Comparison of ENCODE assay signal across 9 cellular contexts in the genomic region with DNA sequence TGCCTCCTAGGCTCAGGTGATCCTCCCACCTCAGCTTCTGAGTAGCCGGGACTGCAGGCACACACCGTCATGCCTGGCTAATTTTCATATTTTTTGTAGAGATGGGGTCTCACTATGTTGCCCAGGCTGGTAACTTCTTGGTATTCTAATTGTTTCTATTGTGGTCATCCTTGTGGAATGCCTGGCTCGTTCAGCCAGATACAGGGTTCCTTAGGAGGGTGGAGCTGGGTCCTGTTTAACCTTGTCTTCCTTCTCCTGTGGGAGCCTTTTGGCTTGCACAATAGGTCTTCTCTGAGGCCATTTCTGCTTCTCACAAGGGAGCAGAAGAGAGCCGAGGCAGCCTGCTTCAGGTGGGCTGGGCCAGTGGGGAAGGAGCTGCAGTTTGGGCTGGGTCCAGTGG. TPM values are rescaled to one million over a fixed set of nuclear protein-coding genes. Genes with fewer than 3 reads are reported as not detected.
A peak's percentile ranks its signal among the peaks of the same experiment; 100 is the strongest.
DNase-seq lines count a peak whose midpoint lies in the region; TF ChIP-seq lines count a peak whose summit lies in the region.
"Had no signal": no experiment of that assay in that cellular context is flagged by ENCODE, and none has a peak within 500 bp of the region (broad histone marks: within the 10 kb centered on the region; RNA-seq: fewer than 3 reads in every experiment).

No MANE protein-coding gene starts in this region.

- H2AFZ ChIP-seq in SK-N-SH (ENCODE audit: low read depth) (no peak overlapping the region; the same call in 1 of the 2 replicates), neural progenitor cell (replicated peaks) (no peak overlapping the region)

- peaks cover 21% of the 10 kb centered on the region for H3K79me2 ChIP-seq in SK-N-SH (ENCODE audit: insufficient read depth)
- peaks cover 28% of the 10 kb centered on the region for H3K79me2 ChIP-seq in neural progenitor cell (ENCODE audit: low read depth)

- peaks cover 43 to 100% (median 100%) of the 10 kb centered on the region in 11 experiments for H4K20me1 ChIP-seq in BLaER1 treated with 17β-estradiol and CSF1 and Interleukin-3, amounts not matched to agents 10 nM and 100 nM
- H4K20me1 ChIP-seq in SK-N-SH (ENCODE audit: insufficient read depth) (no peaks in the 10 kb centered on the region), neural progenitor cell (ENCODE audit: low read depth) (peaks cover 46% of the 10 kb centered on the region)

- DNase-seq in SK-N-SH, result no peak
- no peak for DNase-seq in esophagus muscularis mucosa (ENCODE audit: extremely low spot score)
- DNase-seq in neural progenitor cell (ENCODE audit: low spot score), result peak; percentile 2
- DNase-seq in amniotic stem cell (lab: John Stamatoyannopoulos, UW), result no peak
- no peak for DNase-seq in DMS114 treated with DMSO at 0.1 percent for 48 hours (lab: John Stamatoyannopoulos, UW; ENCODE audit: unreplicated experiment)
- DNase-seq in NCI-H2107 (lab: John Stamatoyannopoulos, UW), result no peak
- DNase-seq in iPS-NIHi7 (ENCODE audit: extremely low spot score), result no peak

- CTCF ChIA-PET in SK-N-SH (lab: Yijun Ruan, JAX), result interaction anchor here (1.2 to 1.8 kb wide), 2 partner anchors 17 to 31 kb away, joined by 3 to 4 read pairs; no protein-coding TSS in a partner anchor

- no peak for TF ChIP-seq POLR2A in esophagus muscularis mucosa (IDR thresholded peaks at IDR 0.05; ENCODE audit: low read depth)

- peaks cover 62 to 100% (median 87%) of the 10 kb centered on the region in 10 experiments for H3K4me1 ChIP-seq in BLaER1 treated with 17β-estradiol and CSF1 and Interleukin-3, amounts not matched to agents 10 nM and 100 nM
- peaks cover 27 to 43% of the 10 kb centered on the region in 2 experiments; a peak in 3 of 4 replicates for H3K4me1 ChIP-seq in SK-N-SH (ENCODE audit: control insufficient read depth in 1 of 2, insufficient read depth in 2 of 2, low read depth in 1 of 2, low read length in 1 of 2)
- H3K4me1 ChIP-seq in esophagus muscularis mucosa, result peaks cover 68 to 100% (median 98%) of the 10 kb centered on the region in 4 donors
- H3K4me1 ChIP-seq in neural progenitor cell, result peaks cover 47% of the 10 kb centered on the region

- TF ChIP-seq RAD21 in SK-N-SH (IDR thresholded peaks at IDR 0.05; ENCODE audit: low read length), result no peak

- H3K9me2 ChIP-seq in SK-N-SH, result no peaks in the 10 kb centered on the region

- peak overlapping the region; percentile 1 to 78 (median 47); a peak in 20 of 22 replicates for H3K9ac ChIP-seq in BLaER1 treated with 17β-estradiol and CSF1 and Interleukin-3, amounts not matched to agents 10 nM and 100 nM
- H3K9ac ChIP-seq in SK-N-SH, result peak overlapping the region; percentile 35
- no peak overlapping the region for H3K9ac ChIP-seq in neural progenitor cell

- peak overlapping the region; percentile 20 to 67 (median 48); a peak in 19 of 22 replicates for H3K27ac ChIP-seq in BLaER1 treated with 17β-estradiol and CSF1 and Interleukin-3, amounts not matched to agents 10 nM and 100 nM
- peak overlapping the region; percentile 74 to 88 for H3K27ac ChIP-seq in SK-N-SH (ENCODE audit: low read depth in 2 of 2, low read length in 1 of 2)
- H3K27ac ChIP-seq in esophagus muscularis mucosa (replicated peaks in 1 of 4), result peak overlapping the region; percentile 79 to 98 (median 92)
- H3K27ac ChIP-seq in neural progenitor cell, result peak overlapping the region; percentile 41
- H3K27ac ChIP-seq: foreskin keratinocyte had no signal

- TF ChIP-seq CTCF in SK-N-SH (IDR thresholded peaks at IDR 0.05) (no peak), esophagus muscularis mucosa (IDR thresholded peaks at IDR 0.05) (no peak), neural progenitor cell (IDR thresholded peaks at IDR 0.05) (no peak)

- no peak for TF ChIP-seq EP300 in SK-N-SH (IDR thresholded peaks at IDR 0.05; ENCODE audit: borderline replicate concordance in 1 of 2, low read depth in 1 of 2, low read length in 1 of 2)
- TF ChIP-seq EP300 in esophagus muscularis mucosa (IDR thresholded peaks at IDR 0.05), result no peak

- 69% methylated on average over 3 of the region's 4 CpGs for WGBS in SK-N-SH (ENCODE audit: low lambda C conversion rate)
- WGBS in esophagus muscularis mucosa, result 50% methylated on average over 4 of the region's 4 CpGs

- peak overlapping the region; percentile 58 to 100 (median 75) for H3K4me2 ChIP-seq in BLaER1 treated with 17β-estradiol and CSF1 and Interleukin-3, amounts not matched to agents 10 nM and 100 nM
- H3K4me2 ChIP-seq in SK-N-SH (peak overlapping the region; percentile 54), neural progenitor cell (peak overlapping the region; percentile 7)

- POLR2A ChIA-PET in SK-N-SH (lab: Yijun Ruan, JAX), result interaction anchor here (1.4 kb wide), 1 partner anchor 16 kb away, joined by 5 read pairs; no protein-coding TSS in a partner anchor

- no peaks in the 10 kb centered on the region for H3K27me3 Mint-ChIP-seq in neural progenitor cell (ENCODE audit: insufficient read depth, low read depth)

- H3K27me3 ChIP-seq in BLaER1 treated with 17β-estradiol and CSF1 and Interleukin-3, amounts not matched to agents 10 nM and 100 nM, result no peaks in the 10 kb centered on the region
- H3K27me3 ChIP-seq in SK-N-SH (ENCODE audit: insufficient read depth) (no peaks in the 10 kb centered on the region), esophagus muscularis mucosa (no peaks in the 10 kb centered on the region), neural progenitor cell (no peaks in the 10 kb centered on the region)
- H3K27me3 ChIP-seq: foreskin keratinocyte had no signal

- peak overlapping the region in 2 of 10 experiments; percentile 19 to 23; a peak in 4 of 20 replicates for H3K4me3 ChIP-seq in BLaER1 treated with 17β-estradiol and CSF1 and Interleukin-3, amounts not matched to agents 10 nM and 100 nM
- H3K4me3 ChIP-seq in SK-N-SH (ENCODE audit: low read depth in 2 of 2, low read length in 1 of 2) (no peak overlapping the region), esophagus muscularis mucosa (no peak overlapping the region), neural progenitor cell (no peak overlapping the region)

- H3K4me3 Mint-ChIP-seq in neural progenitor cell, result no peak overlapping the region

- intact Hi-C loops in esophagus muscularis mucosa (cut with DNase I), result no loop called here

- H3K36me3 Mint-ChIP-seq in neural progenitor cell, result peaks cover 7% of the 10 kb centered on the region

- H3K9me3 Mint-ChIP-seq in neural progenitor cell, result no peaks in the 10 kb centered on the region

- H3K27ac Mint-ChIP-seq in neural progenitor cell, result no peak overlapping the region

- H3K4me1 Mint-ChIP-seq in neural progenitor cell, result peaks cover 42% of the 10 kb centered on the region

- peaks cover 71 to 100% (median 100%) of the 10 kb centered on the region in 11 experiments for H3K36me3 ChIP-seq in BLaER1 treated with 17β-estradiol and CSF1 and Interleukin-3, amounts not matched to agents 10 nM and 100 nM
- peaks cover 0 to 15% of the 10 kb centered on the region in 2 experiments for H3K36me3 ChIP-seq in SK-N-SH (replicated peaks in 1 of 2; ENCODE audit: control insufficient read depth in 1 of 2, insufficient read depth in 2 of 2, low read length in 1 of 2)
- H3K36me3 ChIP-seq in esophagus muscularis mucosa, result peaks cover 15 to 79% (median 59%) of the 10 kb centered on the region in 4 donors
- no peaks in the 10 kb centered on the region for H3K36me3 ChIP-seq in neural progenitor cell

- H3K9me3 ChIP-seq in BLaER1 treated with 17β-estradiol and CSF1 and Interleukin-3, amounts not matched to agents 10 nM and 100 nM (replicated peaks in 1 of 11), result no peaks in the 10 kb centered on the region
- H3K9me3 ChIP-seq in SK-N-SH (no peaks in the 10 kb centered on the region), esophagus muscularis mucosa (no peaks in the 10 kb centered on the region), neural progenitor cell (ENCODE audit: low read depth) (no peaks in the 10 kb centered on the region)

- no peaks in the 10 kb centered on the region for H3F3A ChIP-seq in SK-N-SH (replicated peaks; ENCODE audit: insufficient read depth)
- H3F3A ChIP-seq in neural progenitor cell (ENCODE audit: low read depth), result peaks cover 23% of the 10 kb centered on the region

TF ChIP-seq in SK-N-SH, 30 proteins besides CTCF, POLR2A, EP300 and RAD21 (continues in another document):
- TF ChIP-seq POLR2AphosphoS5 (IDR thresholded peaks at IDR 0.05; ENCODE audit: low read depth, low read length) (no peak), TCF12 (IDR thresholded peaks at IDR 0.05) (no peak), NRF1 (IDR thresholded peaks at IDR 0.05; ENCODE audit: low read depth, low read length) (no peak), MEF2A (IDR thresholded peaks at IDR 0.05; ENCODE audit: borderline replicate concordance, low read depth) (no peak), EZH2phosphoT487 (IDR thresholded peaks at IDR 0.05; ENCODE audit: borderline replicate concordance, low read depth) (no peak), YY1 (IDR thresholded peaks at IDR 0.05; ENCODE audit: low read depth) (no peak), GATA2 (CRISPR knock-in tag; IDR thresholded peaks at IDR 0.05) (no peak), FOXM1 (IDR thresholded peaks at IDR 0.05; ENCODE audit: low read depth) (no peak), SIN3A (IDR thresholded peaks at IDR 0.05; ENCODE audit: borderline replicate concordance, low read depth, low read length) (no peak)

RNA-seq across cellular contexts. Expression of a gene that starts 15.7 kb away (rescaled TPM):
- 6.8 and 7.8 TPM in 2 replicates for polyA plus RNA-seq in SK-N-SH (2012; rRNA removed)
- polyA plus RNA-seq in SK-N-SH (2012; cell fraction: cytosol; rRNA removed), result 3.5 and 4.5 TPM in 2 replicates
- 24.8 and 26.8 TPM in 2 replicates for polyA plus RNA-seq in SK-N-SH (2012; cell fraction: nucleus; rRNA removed)
- total RNA-seq in esophagus muscularis mucosa (100 to 1,000 TPM in 1 of 4 donors, 10 to 100 TPM in 3; 41.5 to 103 (median 51.2) TPM), neural progenitor cell (ENCODE audit: low replicate concordance) (7.7 and 15.7 TPM in 2 replicates)

RNA-seq across cellular contexts. Expression of a gene that starts 32.0 kb away (rescaled TPM):
- polyA plus RNA-seq in SK-N-SH (2012; rRNA removed), result 12.1 and 12.4 TPM in 2 replicates
- polyA plus RNA-seq in SK-N-SH (2012; cell fraction: cytosol; rRNA removed), result 2.8 and 4.4 TPM in 2 replicates
- polyA plus RNA-seq in SK-N-SH (2012; cell fraction: nucleus; rRNA removed), result 54.8 and 80.5 TPM in 2 replicates
- total RNA-seq in esophagus muscularis mucosa (1 to 10 TPM in 3 of 4 donors, under 1 TPM in 1; 0.78 to 4.4 (median 2.0) TPM), neural progenitor cell (ENCODE audit: low replicate concordance) (50.8 and 111 TPM in 2 replicates)

RNA-seq across cellular contexts. Expression of a gene that starts 54.3 kb away (rescaled TPM):
- 7.2 and 8.6 TPM in 2 replicates for polyA plus RNA-seq in SK-N-SH (2012; rRNA removed)
- polyA plus RNA-seq in SK-N-SH (2012; cell fraction: cytosol; rRNA removed), result 3.2 and 4.5 TPM in 2 replicates
- 23.7 and 25.9 TPM in 2 replicates for polyA plus RNA-seq in SK-N-SH (2012; cell fraction: nucleus; rRNA removed)
- 10 to 100 TPM in 3 of 4 donors, 1 to 10 TPM in 1; 10.0 to 14.7 (median 11.0) TPM for total RNA-seq in esophagus muscularis mucosa
- total RNA-seq in neural progenitor cell (ENCODE audit: low replicate concordance), result 6.1 and 7.1 TPM in 2 replicates

Comparison
In these comparisons a context has a peak if more than half of its experiments do, and no peak if none do; other contexts are left out.
1. H3K27ac ChIP-seq: peak in every context shown above with its lines; median percentile 92 in esophagus muscularis mucosa; 81 in SK-N-SH; 48 in BLaER1 treated with 17β-estradiol and CSF1 and Interleukin-3, amounts not matched to agents 10 nM and 100 nM; 41 in neural progenitor cell.
2. H3K4me2 ChIP-seq: peak in every context shown above with its lines; median percentile 75 in BLaER1 treated with 17β-estradiol and CSF1 and Interleukin-3, amounts not matched to agents 10 nM and 100 nM; 54 in SK-N-SH; 7 in neural progenitor cell.